In genomic region chr1:182631954-182632353, GRCh38 we compare ENCODE assay signal across 23 cellular contexts. TPM values are rescaled to one million over a fixed set of nuclear protein-coding genes. Genes with fewer than 3 reads are reported as not detected.
"Had no signal": no experiment of that assay in that cellular context is flagged by ENCODE, and none has a peak within 500 bp of the region (broad histone marks: within the 10 kb centered on the region; RNA-seq: fewer than 3 reads in every experiment).

No MANE protein-coding gene starts in this region.

- DNase-seq: activated CD4-positive, alpha-beta T cell treated with anti-CD3 and anti-CD28 coated beads, Interleukin-2, amount 10 ng/mL, durations not matched to agents 7 days and 5 days; activated CD4-positive, CD25-positive, alpha-beta regulatory T cell; activated CD8-positive, alpha-beta memory T cell treated with anti-CD3 and anti-CD28 coated beads for 24 hours; activated CD8-positive, alpha-beta memory T cell treated with anti-CD3 and anti-CD28 coated beads, Interleukin-2, amount 50 U/mL, for 48 hours; activated effector memory CD4-positive, alpha-beta T cell treated with anti-CD3 and anti-CD28 coated beads, Interleukin-2, amount 50 U/mL, for 16 hours; activated naive CD4-positive, alpha-beta T cell treated with anti-CD3 and anti-CD28 coated beads, Interleukin-2, amount 50 U/mL, for 16 hours; activated T-cell treated with anti-CD3 and anti-CD28 coated beads, Interleukin-2, amount 50 U/mL, for 48 hours; adrenal gland; cerebellar nuclear complex; cortex of kidney; heart left ventricle; left lung; mammary epithelial cell; stimulated activated CD4-positive, alpha-beta T cell treated with anti-CD3 and anti-CD28 coated beads, Interleukin-12 subunit alpha, Interleukin-12 subunit beta, amount 100 ng/mL, for 4 hours; stimulated activated CD4-positive, alpha-beta T cell treated with anti-CD3 and anti-CD28 coated beads, Interleukin-1b, Interleukin-23, amount 100 ng/mL, for 48 hours; uterus had no signal

- H3K27me3 ChIP-seq: adrenal gland, gastroesophageal sphincter, heart left ventricle, left lung, tibial nerve, uterus had no signal

- H3K4me3 ChIP-seq: adrenal gland, gastroesophageal sphincter, heart left ventricle, left lung, tibial nerve, uterus had no signal

- H3K9me3 ChIP-seq: adrenal gland, gastroesophageal sphincter, heart left ventricle, left lung, tibial nerve, uterus had no signal

- H3K4me1 ChIP-seq: adrenal gland, uterus had no signal

- H3K36me3 ChIP-seq: adrenal gland, gastroesophageal sphincter, heart left ventricle, left lung, tibial nerve, uterus had no signal

- ATAC-seq: esophagus mucosa, gastroesophageal sphincter, heart left ventricle, left lung had no signal

- H3K27ac Mint-ChIP-seq: activated CD4-positive, alpha-beta T cell treated with anti-CD3 and anti-CD28 coated beads, Interleukin-2, amount 10 ng/mL, durations not matched to agents 7 days and 5 days; T-helper 2 cell treated with Interferon-gamma antibody and Interleukin-4, amounts not matched to agents 5 μg/mL and 100 μg/mL, for 36 hours had no signal

- H3K4me3 Mint-ChIP-seq: activated CD4-positive, alpha-beta T cell treated with anti-CD3 and anti-CD28 coated beads, Interleukin-2, amount 10 ng/mL, durations not matched to agents 7 days and 5 days; neural crest cell had no signal

- H3K9me3 Mint-ChIP-seq: activated CD4-positive, alpha-beta T cell treated with anti-CD3 and anti-CD28 coated beads, Interleukin-2, amount 10 ng/mL, durations not matched to agents 7 days and 5 days; neural crest cell; stimulated activated naive CD8-positive, alpha-beta T cell treated with anti-CD3 and anti-CD28 coated beads, Interleukin-15, Interleukin-2, amounts not matched to agents 100 ng/mL and 50 ng/mL, for 24 hours; T-helper 2 cell treated with Interferon-gamma antibody and Interleukin-4, amounts not matched to agents 5 μg/mL and 100 μg/mL, for 36 hours had no signal

- H3K27ac ChIP-seq: adrenal gland, gastroesophageal sphincter, heart left ventricle, left lung, tibial nerve, uterus had no signal

RNA-seq across cellular contexts. Expression of gene RGS8, which starts 52.4 kb away (rescaled TPM):
- total RNA-seq: activated CD4-positive, alpha-beta T cell treated with anti-CD3 and anti-CD28 coated beads, Interleukin-2, amount 10 ng/mL, durations not matched to agents 7 days and 5 days; esophagus mucosa; gastroesophageal sphincter; mammary epithelial cell; myocyte; tibial nerve; uterus had no signal
- polyA plus RNA-seq: heart left ventricle, mammary epithelial cell had no signal
